ENCODE assay signal across 20 cellular contexts in genomic region chr14:55604900-55605418, GRCh38. TPM values are rescaled to one million over a fixed set of nuclear protein-coding genes. Genes with fewer than 3 reads are reported as not detected.
DNase-seq lines count a peak whose midpoint lies in the region; FAIRE-seq and TF ChIP-seq lines count a peak whose summit lies in the region.
"Had no signal": no experiment of that assay in that cellular context is flagged by ENCODE, and none has a peak within 500 bp of the region (broad histone marks: within the 10 kb centered on the region; RNA-seq: fewer than 3 reads in every experiment).

No MANE protein-coding gene starts in this region.

- H3K27ac Mint-ChIP-seq in astrocyte (ENCODE audit: unreplicated experiment): no peak overlapping the region

- peaks cover 91% of the 10 kb centered on the region for H3K79me2 ChIP-seq in astrocyte (ENCODE audit: insufficient read depth, low read length)

- H3K9me3 ChIP-seq in HUES6 (ENCODE audit: control insufficient read depth, insufficient read depth, low read depth, low read length) (no peaks in the 10 kb centered on the region), astrocyte (ENCODE audit: insufficient read depth, low read depth, low read length) (no peaks in the 10 kb centered on the region), skeletal muscle satellite cell (replicated peaks; ENCODE audit: low read length) (no peaks in the 10 kb centered on the region)
- H3K9me3 ChIP-seq: SK-N-SH had no signal

- H3K36me3 Mint-ChIP-seq in astrocyte (ENCODE audit: low read depth, unreplicated experiment): no peaks in the 10 kb centered on the region

- H3K4me2 ChIP-seq in astrocyte (ENCODE audit: low read length) (peak overlapping the region; percentile 19), skeletal muscle satellite cell (ENCODE audit: low read length) (peak overlapping the region; percentile 56)
- H3K4me2 ChIP-seq: BLaER1, SK-N-SH had no signal

- H3K9me3 Mint-ChIP-seq in astrocyte (ENCODE audit: unreplicated experiment): no peaks in the 10 kb centered on the region

- no peaks in the 10 kb centered on the region for H3K27me3 Mint-ChIP-seq in astrocyte (ENCODE audit: low read depth, unreplicated experiment)

- H3K27ac ChIP-seq in HUES6 (ENCODE audit: low read depth, low read length) (peak overlapping the region; percentile 73), astrocyte (ENCODE audit: low read depth, low read length) (no peak overlapping the region)
- H3K27ac ChIP-seq: 22Rv1, BLaER1 had no signal

- H3K4me3 Mint-ChIP-seq in astrocyte (ENCODE audit: unreplicated experiment): no peak overlapping the region

- no peak overlapping the region for H2AFZ ChIP-seq in astrocyte (ENCODE audit: low read depth, low read length)

- DNase-seq in NCI-H2029 (lab: John Stamatoyannopoulos, UW) (peak; percentile 11), NCI-H2029 treated with DMSO at 0.1 percent for 48 hours (lab: John Stamatoyannopoulos, UW) (no peak), astrocyte (ENCODE audit: low read depth) (no peak), activated gamma-delta T cell (lab: John Stamatoyannopoulos, UW) (no peak), frontal cortex (ENCODE audit: low spot score in 2 of 2) (no peak), NCI-H345 (lab: John Stamatoyannopoulos, UW) (no peak)
- DNase-seq: DMS153, EL, HCEC 1CT, KG1, NCI-H1092 treated with DMSO at 0.1 percent for 48 hours, NCI-H1694, NCI-H524 treated with DMSO at 0.1 percent for 48 hours, SK-N-SH, T-helper 1 cell had no signal

- H3K27me3 ChIP-seq in HUES6 (ENCODE audit: control insufficient read depth, insufficient read depth, low read length) (no peaks in the 10 kb centered on the region), astrocyte (ENCODE audit: insufficient read depth, low read length) (no peaks in the 10 kb centered on the region), skeletal muscle satellite cell (ENCODE audit: control insufficient read depth, insufficient read depth, low read length) (no peaks in the 10 kb centered on the region)
- H3K27me3 ChIP-seq: BLaER1 had no signal

- H3K4me1 ChIP-seq in HUES6 (ENCODE audit: control insufficient read depth, insufficient read depth, low read length): peaks cover 63% of the 10 kb centered on the region
- peaks cover 43% of the 10 kb centered on the region for H3K4me1 ChIP-seq in astrocyte (ENCODE audit: insufficient read depth, low read length)
- peaks cover 55% of the 10 kb centered on the region for H3K4me1 ChIP-seq in skeletal muscle satellite cell (ENCODE audit: control insufficient read depth, insufficient read depth, low read length)

- no peak for TF ChIP-seq CTCF in astrocyte (IDR thresholded peaks at IDR 0.05; ENCODE audit: insufficient read depth, low read depth, low read length)

- H4K20me1 ChIP-seq in astrocyte (ENCODE audit: insufficient read depth, low read length): peaks cover 30% of the 10 kb centered on the region

- H3K4me1 Mint-ChIP-seq in astrocyte (ENCODE audit: low read depth, unreplicated experiment): peaks cover 48% of the 10 kb centered on the region

- no peak overlapping the region for H3K4me3 ChIP-seq in HUES6 (ENCODE audit: low read depth, low read length)
- H3K4me3 ChIP-seq in astrocyte (ENCODE audit: insufficient read depth, low read depth, low read length): no peak overlapping the region
- no peak overlapping the region for H3K4me3 ChIP-seq in skeletal muscle satellite cell (ENCODE audit: low read length)
- H3K4me3 ChIP-seq: BLaER1 had no signal

- 0 out of 2 replicates have a peak, but pooled peaks cover 3% of the 10 kb centered on the region for H3K36me3 ChIP-seq in HUES6 (ENCODE audit: control insufficient read depth, insufficient read depth, low read length)
- no peaks in the 10 kb centered on the region for H3K36me3 ChIP-seq in astrocyte (ENCODE audit: insufficient read depth, low read length)
- H3K36me3 ChIP-seq in skeletal muscle satellite cell (ENCODE audit: insufficient read depth, low read length): no peaks in the 10 kb centered on the region

- FAIRE-seq in astrocyte (lab: Jason Lieb, UNC) (no peak), frontal cortex (lab: Jason Lieb, UNC) (no peak)
- FAIRE-seq: GM18507 had no signal

- H3K9ac ChIP-seq in HUES6 (ENCODE audit: low read length) (no peak overlapping the region), astrocyte (ENCODE audit: low read length) (no peak overlapping the region), skeletal muscle satellite cell (ENCODE audit: low read depth, low read length) (no peak overlapping the region)
- H3K9ac ChIP-seq: BLaER1, SK-N-SH had no signal

RNA-seq across cellular contexts. Expression of gene KTN1, which starts 25.0 kb away (rescaled TPM):
- total RNA-seq in astrocyte (181 and 193 TPM in 2 replicates), frontal cortex (76.2 TPM)
- total RNA-seq in skeletal muscle satellite cell (2012; rRNA removed): 102 and 134 TPM in 2 replicates
